Comparison of ENCODE assay signal across 8 cellular contexts in genomic region chr3:113747719-113748046, GRCh38. TPM values are rescaled to one million over a fixed set of nuclear protein-coding genes. Genes with fewer than 3 reads are reported as not detected.
DNase-seq lines count a peak whose midpoint lies in the region; ATAC-seq and TF ChIP-seq lines count a peak whose summit lies in the region.

No MANE protein-coding gene starts in this region.

- no peaks in the 10 kb centered on the region for H3K9me2 ChIP-seq in GM23248 (ENCODE audit: insufficient read depth)

- H2AFZ ChIP-seq in GM23248, result peak overlapping the region; percentile 86

- peaks cover 5% of the 10 kb centered on the region; the same call in 1 of the 2 replicates for H4K20me1 ChIP-seq in GM23248 (ENCODE audit: insufficient read depth)

- H3K4me3 ChIP-seq in BE2C (ENCODE audit: low read depth, low read length) (peak overlapping the region; percentile 94), GM23248 (peak overlapping the region; percentile 99), epithelial cell of proximal tubule (ENCODE audit: low read depth, low read length) (peak overlapping the region; percentile 98)

- peak overlapping the region; percentile 100 for H3K27ac Mint-ChIP-seq in progenitor cell of endocrine pancreas

- no peaks in the 10 kb centered on the region for H3K9me3 Mint-ChIP-seq in progenitor cell of endocrine pancreas (ENCODE audit: low read depth)

- H3K79me2 ChIP-seq in GM23248 (ENCODE audit: insufficient read depth), result peaks cover 86% of the 10 kb centered on the region

- no peaks in the 10 kb centered on the region; the same call in 1 of the 2 replicates for H3K4me1 ChIP-seq in BE2C
- H3K4me1 ChIP-seq in GM23248 (ENCODE audit: insufficient read depth), result peaks cover 27% of the 10 kb centered on the region

- H3K36me3 Mint-ChIP-seq in progenitor cell of endocrine pancreas (ENCODE audit: insufficient read depth), result no peaks in the 10 kb centered on the region

- peak overlapping the region; percentile 99 for H3K9ac ChIP-seq in GM23248

- H3K27me3 Mint-ChIP-seq in progenitor cell of endocrine pancreas, result no peaks in the 10 kb centered on the region

- DNase-seq in BE2C (no peak), GM23248 (peak; percentile 49), UCSD-AML1 (lab: John Stamatoyannopoulos, UW; ENCODE audit: unreplicated experiment) (peak; percentile 18), epithelial cell of proximal tubule (ENCODE audit: low read depth) (no peak), progenitor cell of endocrine pancreas (ENCODE audit: low spot score, unreplicated experiment) (no peak), superior temporal gyrus (ENCODE audit: extremely low spot score) (no peak), DMS79 (lab: John Stamatoyannopoulos, UW) (no peak)

- H3K4me3 Mint-ChIP-seq in progenitor cell of endocrine pancreas (ENCODE audit: low read depth), result peak overlapping the region; percentile 97

- H3K9me3 ChIP-seq in BE2C (no peaks in the 10 kb centered on the region), GM23248 (ENCODE audit: low read depth) (no peaks in the 10 kb centered on the region)

- H3F3A ChIP-seq in GM23248 (ENCODE audit: insufficient read depth), result peaks cover 13% of the 10 kb centered on the region

- TF ChIP-seq CTCF in BE2C (IDR thresholded peaks at IDR 0.05; ENCODE audit: low read depth, low read length), result no peak
- no peak for TF ChIP-seq CTCF in epithelial cell of proximal tubule (conservative IDR thresholded peaks at IDR 0.05; ENCODE audit: low read depth, low read length)
- TF ChIP-seq CTCF in progenitor cell of endocrine pancreas (IDR thresholded peaks at IDR 0.05; ENCODE audit: unreplicated experiment), result no peak

- H3K36me3 ChIP-seq in BE2C (peaks cover 4% of the 10 kb centered on the region; the same call in 1 of the 2 replicates), GM23248 (ENCODE audit: low read depth) (no peaks in the 10 kb centered on the region)

- in situ Hi-C loops in GM23248 (cut with MboI), result no loop called here

- no peaks in the 10 kb centered on the region for H3K27me3 ChIP-seq in BE2C
- H3K27me3 ChIP-seq in GM23248 (replicated peaks; ENCODE audit: insufficient read depth), result no peaks in the 10 kb centered on the region

- ATAC-seq in GM19328 (IDR thresholded peaks at IDR 0.05; ENCODE audit: unreplicated experiment), result no peak

- peak overlapping the region; percentile 97 for H3K4me2 ChIP-seq in GM23248 (ENCODE audit: unreplicated experiment)

- H3K27ac ChIP-seq in GM23248, result peak overlapping the region; percentile 100

- WGBS in GM23248 (ENCODE audit: low coverage in 1 of 2, low lambda C conversion rate in 2 of 2, missing lambda C conversion rate in 2 of 2), 2 experiments, result 0 to 2% methylated on average over 6 of the region's 6 CpGs

- peaks cover 32% of the 10 kb centered on the region for H3K4me1 Mint-ChIP-seq in progenitor cell of endocrine pancreas (ENCODE audit: low read depth)

RNA-seq across cellular contexts. Expression of gene ATP6V1A, which starts 0.8 kb away (rescaled TPM):
- 24.4 TPM for polyA plus RNA-seq in BE2C (2012; ENCODE audit: insufficient read depth, insufficient read length, low read depth)
- total RNA-seq in GM23248 (2014; rRNA removed; shearing (Covaris generic)), result 51.1 and 53.2 TPM in 2 replicates
- 47.8 and 47.9 TPM in 2 replicates for polyA plus RNA-seq in GM23248 (2016; fragmentation: Nextera tagmentation; extraction: Ambion mirVana)
- total RNA-seq in epithelial cell of proximal tubule (40.4 and 42.2 TPM in 2 replicates), progenitor cell of endocrine pancreas (70.1 and 71.0 TPM in 2 replicates)

RNA-seq across cellular contexts. Expression of gene NAA50, which starts 1.6 kb away (rescaled TPM):
- 115 TPM for polyA plus RNA-seq in BE2C (2012; ENCODE audit: insufficient read depth, insufficient read length, low read depth)
- 142 and 160 TPM in 2 replicates for total RNA-seq in GM23248 (2014; rRNA removed; shearing (Covaris generic))
- 147 and 154 TPM in 2 replicates for polyA plus RNA-seq in GM23248 (2016; fragmentation: Nextera tagmentation; extraction: Ambion mirVana)
- total RNA-seq in epithelial cell of proximal tubule (135 and 161 TPM in 2 replicates), progenitor cell of endocrine pancreas (99.2 and 110 TPM in 2 replicates)

RNA-seq across cellular contexts. Expression of gene USF3, which starts 51.2 kb away (rescaled TPM):
- polyA plus RNA-seq in BE2C (2012; ENCODE audit: insufficient read depth, insufficient read length, low read depth), result 3.8 TPM
- 8.1 and 9.2 TPM in 2 replicates for total RNA-seq in GM23248 (2014; rRNA removed; shearing (Covaris generic))
- 3.5 and 3.8 TPM in 2 replicates for polyA plus RNA-seq in GM23248 (2016; fragmentation: Nextera tagmentation; extraction: Ambion mirVana)
- total RNA-seq in epithelial cell of proximal tubule, result 5.9 and 6.4 TPM in 2 replicates
- 20.8 and 22.3 TPM in 2 replicates for total RNA-seq in progenitor cell of endocrine pancreas

Comparison
In these comparisons a context has a peak if more than half of its experiments do, and no peak if none do; other contexts are left out.
1. DNase-seq: peak in GM23248 (single experiment) and UCSD-AML1 (single experiment); none in BE2C (single experiment), epithelial cell of proximal tubule (single experiment), progenitor cell of endocrine pancreas (single experiment), superior temporal gyrus (single experiment) and DMS79 (single experiment).
2. Peak in every context shown above with its lines, with median percentiles within 50 percentile points of each other: H3K4me3 ChIP-seq.